16 cellular contexts compared by ENCODE assay signal in the genomic region with DNA sequence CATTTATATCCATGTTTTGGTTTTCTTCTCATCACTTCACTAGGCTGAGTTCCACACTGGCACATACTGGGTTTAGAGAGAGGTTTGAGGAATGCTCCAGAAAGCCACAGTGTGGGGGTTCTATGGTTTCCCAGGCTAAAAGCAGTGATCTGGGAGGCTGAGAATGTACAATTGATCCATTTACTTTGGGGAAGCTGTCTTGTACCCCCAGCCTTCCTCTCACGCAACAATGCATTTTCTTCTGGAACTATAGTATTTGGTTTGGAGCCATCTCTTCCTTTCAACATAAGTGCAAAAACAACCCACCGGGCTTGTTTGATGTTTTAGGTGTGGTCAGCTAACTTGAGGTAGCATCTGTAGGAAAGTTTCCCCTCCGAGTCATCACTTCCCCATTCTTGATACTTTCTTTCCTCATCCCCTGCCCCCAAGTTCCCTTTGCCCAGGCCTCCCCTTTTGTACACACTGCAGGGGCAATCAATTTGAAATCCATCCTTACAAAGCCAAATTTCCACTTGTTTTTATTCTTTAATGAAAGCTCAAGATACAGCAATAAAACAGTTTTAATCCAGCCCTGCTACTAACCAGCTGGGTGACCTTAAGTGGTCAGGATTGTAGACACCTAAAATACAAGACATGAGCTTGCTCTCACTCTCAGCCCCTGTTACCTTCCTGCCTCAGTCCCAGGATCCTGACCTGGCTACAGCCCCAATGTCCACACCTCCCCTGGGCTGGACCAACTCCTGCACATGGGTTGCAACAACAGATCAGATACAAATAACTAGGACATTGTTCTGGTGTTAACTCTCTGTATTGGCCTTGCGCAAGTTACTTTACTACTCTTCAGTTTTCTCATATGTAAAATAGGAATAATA.
DNase-seq lines count a peak whose midpoint lies in the region; ATAC-seq and TF ChIP-seq lines count a peak whose summit lies in the region.
"Had no signal": no experiment of that assay in that cellular context is flagged by ENCODE, and none has a peak within 500 bp of the region (broad histone marks: within the 10 kb centered on the region; RNA-seq: fewer than 3 reads in every experiment).

No MANE protein-coding gene starts in this region.

- no peaks in the 10 kb centered on the region for H3F3A ChIP-seq in MM.1S (ENCODE audit: insufficient read depth, low read length)

- no peaks in the 10 kb centered on the region for H4K20me1 ChIP-seq in MM.1S (ENCODE audit: insufficient read depth, low read length)

- H3K9me3 Mint-ChIP-seq in memory B cell, result peaks cover 2% of the 10 kb centered on the region
- H3K9me3 Mint-ChIP-seq: dendritic cell treated with granulocyte-macrophage colony-stimulating factor and Interleukin-4, amounts not matched to agents 40 ng/mL and 50 ng/mL, for 4 days had no signal

- H3K4me2 ChIP-seq in MM.1S (ENCODE audit: low read depth, low read length), result no peak overlapping the region
- H3K4me2 ChIP-seq: KMS-11 had no signal

- H3K4me3 ChIP-seq in MM.1S (ENCODE audit: low read length), result no peak overlapping the region
- no peak overlapping the region for H3K4me3 ChIP-seq in MG63
- H3K4me3 ChIP-seq: lower lobe of right lung, stomach had no signal

- H3K27me3 Mint-ChIP-seq in memory B cell, result no peaks in the 10 kb centered on the region
- H3K27me3 Mint-ChIP-seq: dendritic cell treated with granulocyte-macrophage colony-stimulating factor and Interleukin-4, amounts not matched to agents 40 ng/mL and 50 ng/mL, for 4 days had no signal

- peaks cover 27% of the 10 kb centered on the region for H3K4me1 Mint-ChIP-seq in memory B cell

- H3K9me3 ChIP-seq in MM.1S (replicated peaks; ENCODE audit: insufficient read depth, low read length) (no peaks in the 10 kb centered on the region), MG63 (no peaks in the 10 kb centered on the region)
- H3K9me3 ChIP-seq: lower lobe of right lung had no signal

- peak overlapping the region; percentile 93 for H3K27ac Mint-ChIP-seq in memory B cell
- H3K27ac Mint-ChIP-seq: dendritic cell treated with granulocyte-macrophage colony-stimulating factor and Interleukin-4, amounts not matched to agents 40 ng/mL and 50 ng/mL, for 4 days had no signal

- H3K9ac ChIP-seq in MM.1S (ENCODE audit: low read length), result no peak overlapping the region
- H3K9ac ChIP-seq: KMS-11 had no signal

- no peak for TF ChIP-seq CTCF in MM.1S (IDR thresholded peaks at IDR 0.05; ENCODE audit: low read length)

- H3K79me2 ChIP-seq in MM.1S (ENCODE audit: low read length), result no peaks in the 10 kb centered on the region

- no peak overlapping the region for H3K27ac ChIP-seq in MM.1S (ENCODE audit: low read length)
- H3K27ac ChIP-seq: KMS-11, lower lobe of right lung, stomach had no signal

- H3K36me3 ChIP-seq in MM.1S (replicated peaks; ENCODE audit: insufficient read depth, low read length) (no peaks in the 10 kb centered on the region), MG63 (no peaks in the 10 kb centered on the region)
- H3K36me3 ChIP-seq: lower lobe of right lung, stomach had no signal

- DNase-seq in SW480 (ENCODE audit: low spot score) (peak; percentile 40), memory B cell (ENCODE audit: low spot score in 2 of 2) (peak; percentile 16 to 53), MM.1S (no peak), mesenteric fat pad (ENCODE audit: low spot score) (no peak), MG63 (no peak)
- DNase-seq: activated T-cell treated with anti-CD3 and anti-CD28 coated beads, Interleukin-2, amount 50 U/mL, for 48 hours; DND-41; lower lobe of right lung; NCI-H2081; NCI-H82; stomach had no signal

- H3K27me3 ChIP-seq in MM.1S (replicated peaks; ENCODE audit: insufficient read depth, low read length) (no peaks in the 10 kb centered on the region), MG63 (no peaks in the 10 kb centered on the region)
- H3K27me3 ChIP-seq: stomach had no signal

- no peaks in the 10 kb centered on the region for H3K4me1 ChIP-seq in MM.1S (ENCODE audit: low read length)
- H3K4me1 ChIP-seq: lower lobe of right lung, stomach had no signal

- peaks cover 7% of the 10 kb centered on the region for H3K36me3 Mint-ChIP-seq in memory B cell

- ATAC-seq in GM19351 (IDR thresholded peaks at IDR 0.05; ENCODE audit: unreplicated experiment), result peak; percentile 87
- peak; percentile 59 for ATAC-seq in HG03432 (IDR thresholded peaks at IDR 0.05; ENCODE audit: unreplicated experiment)
- ATAC-seq in memory B cell (ENCODE audit: low read depth), result peak; percentile 98
- no peak for ATAC-seq in GM19324 (IDR thresholded peaks at IDR 0.05; ENCODE audit: low FRiP score, unreplicated experiment)
- ATAC-seq: lower lobe of right lung had no signal

- H3K9me2 ChIP-seq in MM.1S (replicated peaks; ENCODE audit: insufficient read depth, low read length), result no peaks in the 10 kb centered on the region

- peak overlapping the region; percentile 64 for H3K4me3 Mint-ChIP-seq in memory B cell
- H3K4me3 Mint-ChIP-seq: dendritic cell treated with granulocyte-macrophage colony-stimulating factor and Interleukin-4, amounts not matched to agents 40 ng/mL and 50 ng/mL, for 4 days had no signal

- no peak overlapping the region for H2AFZ ChIP-seq in MM.1S (ENCODE audit: low read length)

Comparison
In these comparisons a context has a peak if more than half of its experiments do, and no peak if none do; other contexts are left out.
1. DNase-seq: peak in SW480 (single experiment) and memory B cell (2 of 2); none in MM.1S (single experiment), mesenteric fat pad (single experiment) and MG63 (single experiment).